Comparison of ENCODE assay signal across 10 cellular contexts in the genomic region with DNA sequence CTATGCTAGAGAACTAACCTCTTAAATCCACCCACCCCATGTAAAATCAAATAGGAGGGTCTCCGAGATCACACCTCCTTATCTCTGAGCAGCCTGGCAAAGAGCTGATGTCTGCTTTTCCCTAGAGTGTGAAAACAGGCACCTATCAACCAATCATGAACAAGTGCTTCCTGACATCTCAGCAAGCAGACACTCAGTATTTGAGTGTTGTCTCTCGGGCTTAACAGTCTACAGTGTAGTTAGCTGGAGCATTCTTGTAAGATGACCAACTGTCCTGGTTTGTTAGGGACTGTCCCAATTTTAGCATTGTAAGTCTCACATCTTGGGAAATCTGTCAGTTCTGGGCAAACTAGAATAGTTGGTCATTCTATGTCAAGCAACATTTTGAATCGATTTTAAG. TPM values are rescaled to one million over a fixed set of nuclear protein-coding genes. Genes with fewer than 3 reads are reported as not detected.
"Had no signal": no experiment of that assay in that cellular context is flagged by ENCODE, and none has a peak within 500 bp of the region (broad histone marks: within the 10 kb centered on the region; RNA-seq: fewer than 3 reads in every experiment).

No MANE protein-coding gene starts in this region.

- ATAC-seq: activated T-cell treated with anti-CD3 and anti-CD28 coated beads, Interleukin-2, amount 50 U/mL, for 4 hours; gastroesophageal sphincter; left colon had no signal

- H3K4me3 ChIP-seq: gastroesophageal sphincter had no signal

- H3K36me3 ChIP-seq: gastroesophageal sphincter had no signal

- H3K9me3 ChIP-seq: gastroesophageal sphincter had no signal

- H3K27ac ChIP-seq: gastroesophageal sphincter had no signal

- DNase-seq: activated CD4-positive, alpha-beta memory T cell treated with anti-CD3 and anti-CD28 coated beads for 36 hours; activated CD4-positive, alpha-beta T cell treated with anti-CD3 and anti-CD28 coated beads for 1 hour; activated effector memory CD4-positive, alpha-beta T cell treated with anti-CD3 and anti-CD28 coated beads, Interleukin-2, amount 50 U/mL, for 16 hours; activated T-cell treated with anti-CD3 and anti-CD28 coated beads, Interleukin-2, amount 50 U/mL, for 4 hours; amygdala; left colon; mammary epithelial cell; stimulated activated CD4-positive, alpha-beta T cell treated with anti-CD3 and anti-CD28 coated beads, Interleukin-4, amount 100 ng/mL, for 1 hour had no signal

RNA-seq across cellular contexts. Expression of a gene that starts 26.4 kb away (rescaled TPM):
- total RNA-seq: activated CD4-positive, alpha-beta memory T cell treated with anti-CD3 and anti-CD28 coated beads for 36 hours; activated T-cell treated with anti-CD3 and anti-CD28 coated beads, Interleukin-2, amount 50 U/mL, for 4 hours; gastroesophageal sphincter; omental fat pad had no signal
